9 cellular contexts compared by ENCODE assay signal in genomic region chr7:37921340-37921805, GRCh38. TPM values are rescaled to one million over a fixed set of nuclear protein-coding genes. Genes with fewer than 3 reads are reported as not detected.
A peak's percentile ranks its signal among the peaks of the same experiment; 100 is the strongest.
DNase-seq lines count a peak whose midpoint lies in the region; ATAC-seq, FAIRE-seq and TF ChIP-seq lines count a peak whose summit lies in the region.
"Had no signal": no experiment of that assay in that cellular context is flagged by ENCODE, and none has a peak within 500 bp of the region (broad histone marks: within the 10 kb centered on the region; RNA-seq: fewer than 3 reads in every experiment).

No MANE protein-coding gene starts in this region.

- peaks cover 20 to 32% (median 28%) of the 10 kb centered on the region in 10 experiments for H3K4me1 ChIP-seq in BLaER1 treated with 17β-estradiol and CSF1 and Interleukin-3, amounts not matched to agents 10 nM and 100 nM
- H3K4me1 ChIP-seq in upper lobe of left lung = peaks cover 8 to 27% (median 19%) of the 10 kb centered on the region in 4 donors

- TF ChIP-seq CTCF in dorsolateral prefrontal cortex (IDR thresholded peaks at IDR 0.05 in 54 of 56, conservative IDR thresholded peaks at IDR 0.05 in 2 of 56; ENCODE audit: low read depth in 1 of 56, partially characterized antibody in 56 of 56) = peak in 7 of 56 donors; percentile 5 to 19 (median 16)
- TF ChIP-seq CTCF in upper lobe of left lung (IDR thresholded peaks at IDR 0.05) = no peak

- H3K27me3 ChIP-seq in BLaER1 treated with 17β-estradiol and CSF1 and Interleukin-3, amounts not matched to agents 10 nM and 100 nM = peaks cover 11 to 23% (median 18%) of the 10 kb centered on the region in 11 experiments
- H3K27me3 ChIP-seq in dorsolateral prefrontal cortex = peaks cover 0 to 6% (median 0%) of the 10 kb centered on the region in 45 donors
- H3K27me3 ChIP-seq in upper lobe of left lung = peaks cover 0 to 5% (median 0%) of the 10 kb centered on the region in 4 donors

- H3K4me3 ChIP-seq in BLaER1 treated with 17β-estradiol and CSF1 and Interleukin-3, amounts not matched to agents 10 nM and 100 nM = peak overlapping the region; percentile 76 to 93 (median 90)
- H3K4me3 ChIP-seq in dorsolateral prefrontal cortex (peak overlapping the region; percentile 56 to 91 (median 80)), upper lobe of left lung (peak overlapping the region; percentile 61 to 81 (median 72))

- peak; percentile 27 for ATAC-seq in GM18873 (IDR thresholded peaks at IDR 0.05; ENCODE audit: low FRiP score, unreplicated experiment)
- ATAC-seq in HG03378 (IDR thresholded peaks at IDR 0.05; ENCODE audit: unreplicated experiment) = peak; percentile 45
- peak; percentile 64 to 81 for ATAC-seq in upper lobe of left lung (ENCODE audit: low FRiP score in 2 of 2)

- peaks cover 9 to 42% (median 36%) of the 10 kb centered on the region in 11 experiments; a peak in 21 of 22 replicates for H3K36me3 ChIP-seq in BLaER1 treated with 17β-estradiol and CSF1 and Interleukin-3, amounts not matched to agents 10 nM and 100 nM
- no peaks in the 10 kb centered on the region for H3K36me3 ChIP-seq in upper lobe of left lung

- H3K4me2 ChIP-seq in BLaER1 treated with 17β-estradiol and CSF1 and Interleukin-3, amounts not matched to agents 10 nM and 100 nM = peak overlapping the region; percentile 81 to 96 (median 89)

- TF ChIP-seq POLR2A in upper lobe of left lung (IDR thresholded peaks at IDR 0.05) = peak in 1 of 4 donors; percentile 33

- H3K27ac ChIP-seq in BLaER1 treated with 17β-estradiol and CSF1 and Interleukin-3, amounts not matched to agents 10 nM and 100 nM = peak overlapping the region; percentile 49 to 93 (median 90); a peak in 21 of 22 replicates
- peak overlapping the region in 49 of 59 donors; percentile 23 to 90 (median 79) for H3K27ac ChIP-seq in dorsolateral prefrontal cortex
- peak overlapping the region; percentile 86 to 93 (median 90) for H3K27ac ChIP-seq in upper lobe of left lung

- FAIRE-seq in RCC 7860 (lab: Jason Lieb, UNC) = peak; percentile 77

- 2% methylated on average over 7 to 17 of the region's 17 CpGs for WGBS in upper lobe of left lung, 2 donors

- no peak for TF ChIP-seq EP300 in upper lobe of left lung (IDR thresholded peaks at IDR 0.05)

- peaks cover 18 to 36% (median 33%) of the 10 kb centered on the region in 11 experiments for H3K9me3 ChIP-seq in BLaER1 treated with 17β-estradiol and CSF1 and Interleukin-3, amounts not matched to agents 10 nM and 100 nM (replicated peaks in 1 of 11)
- H3K9me3 ChIP-seq in upper lobe of left lung = peaks cover 0 to 8% (median 2%) of the 10 kb centered on the region in 4 donors

- intact Hi-C loops in dorsolateral prefrontal cortex (cut with DNase I) (no loop called here), posterior vena cava (cut with DNase I) (loop anchor here in 1 of 2 donors (10.0 kb wide), 1 partner anchor 273 kb away; no protein-coding TSS in a partner anchor)

- peaks cover 0 to 29% (median 7%) of the 10 kb centered on the region in 11 experiments; a peak in 13 of 22 replicates for H4K20me1 ChIP-seq in BLaER1 treated with 17β-estradiol and CSF1 and Interleukin-3, amounts not matched to agents 10 nM and 100 nM

- H3K9ac ChIP-seq in BLaER1 treated with 17β-estradiol and CSF1 and Interleukin-3, amounts not matched to agents 10 nM and 100 nM = peak overlapping the region; percentile 81 to 94 (median 89)

- DNase-seq in RCC 7860 (ENCODE audit: low spot score) (peak; percentile 67), dorsolateral prefrontal cortex (peak in 4 of 10 donors; percentile 19 to 63 (median 52)), medulla oblongata (ENCODE audit: extremely low spot score) (peak; percentile 58), upper lobe of left lung (peak in 1 of 2 donors; percentile 67), posterior vena cava (ENCODE audit: low spot score) (no peak)

RNA-seq across cellular contexts. Expression of gene EPDR1, which starts 0.9 kb away (rescaled TPM):
- total RNA-seq in dorsolateral prefrontal cortex (100 to 1,000 TPM in 49 of 120 experiments, 10 to 100 TPM in 71; 32.7 to 149 (median 95.6) TPM), upper lobe of left lung (100 to 1,000 TPM in 2 of 6 donors, 10 to 100 TPM in 4; 57.2 to 107 (median 96.1) TPM), posterior vena cava (10 to 100 TPM; 31.3 to 42.6 TPM)

RNA-seq across cellular contexts. Expression of gene SFRP4, which starts 4.8 kb away (rescaled TPM):
- total RNA-seq in dorsolateral prefrontal cortex (1 to 10 TPM in 41 of 120 experiments, under 1 TPM in 69, not detected in 10; 0.19 to 4.9 (median 0.85) TPM), upper lobe of left lung (10 to 100 TPM in 2 of 6 donors, 1 to 10 TPM in 2, under 1 TPM in 2; under 0.01 to 12.2 (median 4.3) TPM), posterior vena cava (100 to 1,000 TPM in 1 of 2 donors, 10 to 100 TPM in 1; 56.7 to 197 TPM)
- total RNA-seq: T-helper 2 cell treated with Interferon-gamma antibody and Interleukin-4, amounts not matched to agents 100 ng/mL and 5 ng/mL, for 36 hours had no signal

Comparison
In these comparisons a context has a peak if more than half of its experiments do, and no peak if none do; other contexts are left out.
1. RNA of gene SFRP4, which starts 4.8 kb away (total RNA-seq): 56.7 to 197 TPM in posterior vena cava; under 0.01 to 12.2 TPM in upper lobe of left lung and 0.19 to 4.9 TPM in dorsolateral prefrontal cortex; every median in the first group is over 4 times any median in the second.
2. Peak in every context shown above with its lines, with median percentiles within 50 percentile points of each other: H3K27ac ChIP-seq, H3K4me3 ChIP-seq and ATAC-seq.